In genomic region chr13:48232420-48233096, GRCh38 we compare ENCODE assay signal across 8 cellular contexts. TPM values are rescaled to one million over a fixed set of nuclear protein-coding genes. Genes with fewer than 3 reads are reported as not detected.
A peak's percentile ranks its signal among the peaks of the same experiment; 100 is the strongest.
DNase-seq lines count a peak whose midpoint lies in the region; FAIRE-seq and TF ChIP-seq lines count a peak whose summit lies in the region.

No MANE protein-coding gene starts in this region.

- WGBS in H9 (ENCODE audit: extremely low coverage, insufficient read length, low lambda C conversion rate) = no CpG with 5 or more reads among the region's 31 CpGs

- H4K91ac ChIP-seq in H9 (ENCODE audit: insufficient read length, low read depth, low read length) = no peak overlapping the region

- CTCF ChIA-PET in RWPE1 (lab: Yijun Ruan, JAX) = interaction anchor here (0.5 to 1.9 kb wide), 5 partner anchors 77 to 1460 kb away, joined by 3 to 6 read pairs (median 4); partner anchors contain the start of gene MED4

- no peaks in the 10 kb centered on the region; the same call in none of the 2 replicates for H3K27me3 ChIP-seq in GM06990 (replicated peaks; ENCODE audit: control insufficient read depth, insufficient read depth, low read length)
- no peaks in the 10 kb centered on the region; the same call in 1 of the 2 replicates for H3K27me3 ChIP-seq in H9 (ENCODE audit: insufficient read depth, low read length)
- no peaks in the 10 kb centered on the region for H3K27me3 ChIP-seq in muscle layer of duodenum (ENCODE audit: low read depth, low read length)

- no peak overlapping the region for H2BK20ac ChIP-seq in H9 (ENCODE audit: low read depth, low read length, poor library complexity, severe bottlenecking)

- H3K56ac ChIP-seq in H9 (ENCODE audit: insufficient read length, low read depth, low read length) = no peak overlapping the region

- POLR2A ChIA-PET in RWPE1 (lab: Yijun Ruan, JAX; ENCODE audit: low non-redundant PET) = interaction anchor here (0.5 to 0.8 kb wide), 3 partner anchors 70 to 146 kb away, joined by 3 to 6 read pairs (median 4); no protein-coding TSS in a partner anchor

- peaks cover 0 to 3% (median 0%) of the 10 kb centered on the region in 3 experiments; a peak in 2 of 7 replicates for H3K36me3 Mint-ChIP-seq in H9 (ENCODE audit: insufficient read depth in 1 of 3, low read depth in 3 of 3)

- H2AK5ac ChIP-seq in H9 (ENCODE audit: insufficient read length, low read length) = no peak overlapping the region

- H3K79me2 ChIP-seq in H9 (ENCODE audit: insufficient read depth, low read length) = peaks cover 7% of the 10 kb centered on the region; the same call in 1 of the 2 replicates

- H3K27me3 Mint-ChIP-seq in H9 (ENCODE audit: low read depth) = no peaks in the 10 kb centered on the region; the same call in none of the 2 replicates

- H2BK15ac ChIP-seq in H9 (ENCODE audit: low read depth, low read length) = no peak overlapping the region

- no peak overlapping the region for H3K27ac ChIP-seq in H9 (ENCODE audit: insufficient read length, low read depth, low read length)
- H3K27ac ChIP-seq in RWPE1 = peak overlapping the region; percentile 91
- H3K27ac ChIP-seq in muscle layer of duodenum (ENCODE audit: low read length) = peak overlapping the region; percentile 79

- no peak for DNase-seq in GM06990 (ENCODE audit: extremely low read depth, insufficient read length)
- no peak for DNase-seq in H9
- DNase-seq in RWPE1 (ENCODE audit: low spot score) = no peak
- no peak for DNase-seq in hepatic stellate cell (ENCODE audit: low spot score)
- no peak for DNase-seq in CD1c-positive myeloid dendritic cell (ENCODE audit: extremely low spot score)
- no peak for DNase-seq in HuH-7 (ENCODE audit: low spot score)

- H3K4me1 Mint-ChIP-seq in H9 = peaks cover 36 to 41% of the 10 kb centered on the region in 2 experiments

- H4K8ac ChIP-seq in H9 (replicated peaks; ENCODE audit: insufficient read length, low read depth, low read length) = no peak overlapping the region

- no peak overlapping the region for H3K23ac ChIP-seq in H9 (ENCODE audit: insufficient read length, low read depth, low read length)

- H2BK5ac ChIP-seq in H9 (ENCODE audit: insufficient read length, low read length) = no peak overlapping the region

- no peaks in the 10 kb centered on the region; a peak in 1 of 5 replicates for H3K9me3 Mint-ChIP-seq in H9

- peak overlapping the region; percentile 11 to 74 (median 70); a peak in 4 of 7 replicates for H3K27ac Mint-ChIP-seq in H9

- H3K4ac ChIP-seq in H9 (ENCODE audit: low read depth, low read length) = no peak overlapping the region

- no peaks in the 10 kb centered on the region; the same call in 1 of the 2 replicates for H3K36me3 ChIP-seq in GM06990 (ENCODE audit: control insufficient read depth, insufficient read depth, low read length)
- peaks cover 0 to 3% of the 10 kb centered on the region in 2 donors for H3K36me3 ChIP-seq in muscle layer of duodenum (ENCODE audit: control insufficient read depth in 1 of 2, insufficient read depth in 2 of 2, low read length in 2 of 2)

- H3K23me2 ChIP-seq in H9 (ENCODE audit: insufficient read length, low read depth, low read length, poor library complexity, severe bottlenecking) = peaks cover 3% of the 10 kb centered on the region

- H2BK12ac ChIP-seq in H9 (ENCODE audit: insufficient read length, low read depth, low read length) = no peak overlapping the region

- peak overlapping the region; percentile 97 for H3K4me3 Mint-ChIP-seq in H9

- peak overlapping the region; percentile 88 for H3K4me2 ChIP-seq in H9 (ENCODE audit: insufficient read depth, insufficient read length, low read length)

- peak overlapping the region; percentile 90 for H3K4me3 ChIP-seq in GM06990 (replicated peaks; ENCODE audit: low read depth, low read length)
- H3K4me3 ChIP-seq in muscle layer of duodenum (ENCODE audit: low read depth in 1 of 2, low read length in 2 of 2) = peak overlapping the region; percentile 70 to 94

- no peak overlapping the region for H3T11ph ChIP-seq in H9 (ENCODE audit: low read length)

- H2BK120ac ChIP-seq in H9 (ENCODE audit: low read depth, low read length, poor library complexity, severe bottlenecking) = no peak overlapping the region

- H3K14ac ChIP-seq in H9 (ENCODE audit: insufficient read depth, low read length) = no peak overlapping the region

- peak overlapping the region; percentile 66 for H2AFZ ChIP-seq in H9 (ENCODE audit: low read length)

- H3K9me3 ChIP-seq in H9 (ENCODE audit: control insufficient read depth, low read depth, low read length) (no peaks in the 10 kb centered on the region), muscle layer of duodenum (ENCODE audit: control insufficient read depth in 1 of 2, low read length in 2 of 2) (no peaks in the 10 kb centered on the region)

- TF ChIP-seq CTCF in GM06990 (IDR thresholded peaks at IDR 0.05; ENCODE audit: insufficient read depth, low read length, poor library complexity, severe bottlenecking) = no peak
- TF ChIP-seq CTCF in H9 (conservative IDR thresholded peaks at IDR 0.05) = no peak
- TF ChIP-seq CTCF in RWPE1 (conservative IDR thresholded peaks at IDR 0.05; ENCODE audit: low read depth) = no peak

- H3K18ac ChIP-seq in H9 (ENCODE audit: insufficient read length, low read depth, low read length) = no peak overlapping the region

- no peak overlapping the region for H4K5ac ChIP-seq in H9 (ENCODE audit: insufficient read length, low read depth, low read length)

- peaks cover 4% of the 10 kb centered on the region; the same call in 1 of the 2 replicates for H3K4me1 ChIP-seq in H9 (ENCODE audit: insufficient read depth, low read length)
- H3K4me1 ChIP-seq in muscle layer of duodenum (ENCODE audit: control insufficient read depth in 1 of 2, insufficient read depth in 2 of 2, low read length in 2 of 2) = peaks cover 20 to 24% of the 10 kb centered on the region in 2 donors

- no peaks in the 10 kb centered on the region for H4K20me1 ChIP-seq in H9 (ENCODE audit: control insufficient read depth, insufficient read depth, insufficient read length)

- peak; percentile 21 for FAIRE-seq in endometrium (lab: Jason Lieb, UNC)

- H3K79me1 ChIP-seq in H9 (ENCODE audit: insufficient read depth, low read depth, low read length, poor library complexity, severe bottlenecking) = no peaks in the 10 kb centered on the region

- H3K9ac ChIP-seq in H9 (ENCODE audit: extremely low read depth, insufficient read length, low read length) = peak overlapping the region; percentile 44

RNA-seq across cellular contexts. Expression of gene ITM2B, which starts 0.4 kb away (rescaled TPM):
- total RNA-seq in H9 (2021) = 175 and 177 TPM in 2 replicates
